In genomic region chr7:157526604-157527003, GRCh38 we compare ENCODE assay signal across 25 cellular contexts.
DNase-seq lines count a peak whose midpoint lies in the region; ATAC-seq and TF ChIP-seq lines count a peak whose summit lies in the region.
"Had no signal": no experiment of that assay in that cellular context is flagged by ENCODE, and none has a peak within 500 bp of the region (broad histone marks: within the 10 kb centered on the region; RNA-seq: fewer than 3 reads in every experiment).

No MANE protein-coding gene starts in this region.

- DNase-seq in activated CD8-positive, alpha-beta memory T cell treated with anti-CD3 and anti-CD28 coated beads for 24 hours, result peak; percentile 26
- no peak for DNase-seq in activated CD8-positive, alpha-beta memory T cell treated with anti-CD3 and anti-CD28 coated beads, Interleukin-2, amount 10 ng/mL, durations not matched to agents 7 days and 5 days
- DNase-seq in Peyer's patch (peak in 2 of 3 donors; percentile 27 to 36), dorsolateral prefrontal cortex (peak in 6 of 10 donors; percentile 17 to 39 (median 34)), spleen (peak; percentile 69), GM23248 (no peak), OCI-M1 (lab: John Stamatoyannopoulos, UW) (no peak)
- DNase-seq: activated CD4-positive, alpha-beta T cell treated with anti-CD3 and anti-CD28 coated beads for 4 hours; activated naive CD4-positive, alpha-beta T cell; AML-193; anterior cingulate cortex; effector CD4-positive, alpha-beta T cell; erythroblast; foreskin fibroblast; immature natural killer cell; left ventricle myocardium inferior; MV-4-11; NCI-H2029; NCI-H345; NCI-H82; stimulated activated naive CD4-positive, alpha-beta T cell had no signal

- 70 to 79% (median 77%) methylated on average over 11 to 21 of the region's 21 CpGs for WGBS in spleen, 5 donors
- 32 to 38% methylated on average over 20 of the region's 21 CpGs for WGBS in GM23248 (ENCODE audit: low coverage in 1 of 2, low lambda C conversion rate in 2 of 2, missing lambda C conversion rate in 2 of 2), 2 experiments

- H3K9me3 Mint-ChIP-seq in activated CD8-positive, alpha-beta memory T cell treated with anti-CD3 and anti-CD28 coated beads, Interleukin-2, amount 10 ng/mL, durations not matched to agents 7 days and 5 days (ENCODE audit: low read depth), result peaks cover 1% of the 10 kb centered on the region

- no peaks in the 10 kb centered on the region for H3K36me3 ChIP-seq in Peyer's patch
- no peaks in the 10 kb centered on the region for H3K36me3 ChIP-seq in spleen
- no peaks in the 10 kb centered on the region for H3K36me3 ChIP-seq in GM23248 (ENCODE audit: low read depth)
- H3K36me3 ChIP-seq: left ventricle myocardium inferior, prostate gland, SJCRH30, thoracic aorta had no signal

- H3K27ac ChIP-seq in Peyer's patch, result no peak overlapping the region
- no peak overlapping the region for H3K27ac ChIP-seq in dorsolateral prefrontal cortex
- no peak overlapping the region for H3K27ac ChIP-seq in spleen
- no peak overlapping the region for H3K27ac ChIP-seq in GM23248
- H3K27ac ChIP-seq: left ventricle myocardium inferior, prostate gland, SJCRH30, thoracic aorta had no signal

- H3K36me3 Mint-ChIP-seq in activated CD8-positive, alpha-beta memory T cell treated with anti-CD3 and anti-CD28 coated beads, Interleukin-2, amount 10 ng/mL, durations not matched to agents 7 days and 5 days, result no peaks in the 10 kb centered on the region
- H3K36me3 Mint-ChIP-seq: immature natural killer cell had no signal

- H3K4me2 ChIP-seq in GM23248 (ENCODE audit: unreplicated experiment), result no peak overlapping the region

- H3K79me2 ChIP-seq in GM23248 (ENCODE audit: insufficient read depth), result no peaks in the 10 kb centered on the region

- H3K9me2 ChIP-seq in GM23248 (ENCODE audit: insufficient read depth), result no peaks in the 10 kb centered on the region

- ATAC-seq in activated CD8-positive, alpha-beta memory T cell treated with anti-CD3 and anti-CD28 coated beads, Interleukin-2, amount 10 ng/mL, durations not matched to agents 7 days and 5 days, result no peak
- no peak for ATAC-seq in GM19467 (IDR thresholded peaks at IDR 0.05; ENCODE audit: unreplicated experiment)

- H3K4me3 Mint-ChIP-seq in activated CD8-positive, alpha-beta memory T cell treated with anti-CD3 and anti-CD28 coated beads, Interleukin-2, amount 10 ng/mL, durations not matched to agents 7 days and 5 days, result no peak overlapping the region
- H3K4me3 Mint-ChIP-seq: immature natural killer cell had no signal

- H3K27me3 ChIP-seq in Peyer's patch (no peaks in the 10 kb centered on the region), dorsolateral prefrontal cortex (peaks cover 0 to 13% (median 0%) of the 10 kb centered on the region in 45 donors), spleen (replicated peaks in 1 of 7) (no peaks in the 10 kb centered on the region), GM23248 (replicated peaks; ENCODE audit: insufficient read depth) (no peaks in the 10 kb centered on the region)

- CTCF ChIA-PET in activated CD8-positive, alpha-beta memory T cell treated with anti-CD3 and anti-CD28 coated beads, Interleukin-2, amount 10 ng/mL, durations not matched to agents 7 days and 5 days (lab: Charles Lee), result no interaction called here

- H3K9me3 ChIP-seq in Peyer's patch, result no peaks in the 10 kb centered on the region
- peaks cover 0 to 24% (median 18%) of the 10 kb centered on the region in 8 donors for H3K9me3 ChIP-seq in spleen
- H3K9me3 ChIP-seq in GM23248 (ENCODE audit: low read depth), result no peaks in the 10 kb centered on the region
- H3K9me3 ChIP-seq: prostate gland, SJCRH30, thoracic aorta had no signal

- TF ChIP-seq POLR2A in Peyer's patch (IDR thresholded peaks at IDR 0.05) (no peak), spleen (IDR thresholded peaks at IDR 0.05) (no peak)

- intact Hi-C loops in dorsolateral prefrontal cortex (cut with DNase I), result no loop called here
- intact Hi-C loops in spleen (cut with DNase I; ENCODE audit: low total_unique reads), result no loop called here

- H3K9ac ChIP-seq in GM23248, result no peak overlapping the region

- H3F3A ChIP-seq in GM23248 (ENCODE audit: insufficient read depth), result no peaks in the 10 kb centered on the region

- no peaks in the 10 kb centered on the region for H4K20me1 ChIP-seq in GM23248 (ENCODE audit: insufficient read depth)

- no peaks in the 10 kb centered on the region for H3K4me1 Mint-ChIP-seq in activated CD8-positive, alpha-beta memory T cell treated with anti-CD3 and anti-CD28 coated beads, Interleukin-2, amount 10 ng/mL, durations not matched to agents 7 days and 5 days
- H3K4me1 Mint-ChIP-seq: immature natural killer cell had no signal

- no peak overlapping the region for H3K4me3 ChIP-seq in Peyer's patch
- H3K4me3 ChIP-seq in dorsolateral prefrontal cortex, result peak overlapping the region in 4 of 59 donors; percentile 12 to 44 (median 22)
- no peak overlapping the region for H3K4me3 ChIP-seq in spleen
- H3K4me3 ChIP-seq in GM23248, result no peak overlapping the region
- H3K4me3 ChIP-seq: left ventricle myocardium inferior, prostate gland, SJCRH30, thoracic aorta had no signal

- no peak overlapping the region for H3K27ac Mint-ChIP-seq in activated CD8-positive, alpha-beta memory T cell treated with anti-CD3 and anti-CD28 coated beads, Interleukin-2, amount 10 ng/mL, durations not matched to agents 7 days and 5 days
- H3K27ac Mint-ChIP-seq: immature natural killer cell had no signal

- H3K4me1 ChIP-seq in Peyer's patch (no peaks in the 10 kb centered on the region), spleen (no peaks in the 10 kb centered on the region), GM23248 (ENCODE audit: insufficient read depth) (no peaks in the 10 kb centered on the region)
- H3K4me1 ChIP-seq: left ventricle myocardium inferior, prostate gland, SJCRH30 had no signal

- peaks cover 26% of the 10 kb centered on the region for H3K27me3 Mint-ChIP-seq in activated CD8-positive, alpha-beta memory T cell treated with anti-CD3 and anti-CD28 coated beads, Interleukin-2, amount 10 ng/mL, durations not matched to agents 7 days and 5 days

- no peak overlapping the region for H2AFZ ChIP-seq in GM23248

- TF ChIP-seq CTCF in Peyer's patch (IDR thresholded peaks at IDR 0.05), result no peak
- TF ChIP-seq CTCF in dorsolateral prefrontal cortex (IDR thresholded peaks at IDR 0.05 in 54 of 56, conservative IDR thresholded peaks at IDR 0.05 in 2 of 56; ENCODE audit: low read depth in 1 of 56, partially characterized antibody in 56 of 56), result no peak
- TF ChIP-seq CTCF in spleen (IDR thresholded peaks at IDR 0.05 in 8 of 11, conservative IDR thresholded peaks at IDR 0.05 in 3 of 11), result no peak

- in situ Hi-C loops in GM23248 (cut with MboI), result no loop called here

Comparison
In these comparisons a context has a peak if more than half of its experiments do, and no peak if none do; other contexts are left out.
1. DNase-seq: peak in activated CD8-positive, alpha-beta memory T cell treated with anti-CD3 and anti-CD28 coated beads for 24 hours (single experiment), Peyer's patch (2 of 3), dorsolateral prefrontal cortex (6 of 10) and spleen (single experiment); none in activated CD8-positive, alpha-beta memory T cell treated with anti-CD3 and anti-CD28 coated beads, Interleukin-2, amount 10 ng/mL, durations not matched to agents 7 days and 5 days (single experiment), GM23248 (single experiment) and OCI-M1 (single experiment).